In the genomic region with DNA sequence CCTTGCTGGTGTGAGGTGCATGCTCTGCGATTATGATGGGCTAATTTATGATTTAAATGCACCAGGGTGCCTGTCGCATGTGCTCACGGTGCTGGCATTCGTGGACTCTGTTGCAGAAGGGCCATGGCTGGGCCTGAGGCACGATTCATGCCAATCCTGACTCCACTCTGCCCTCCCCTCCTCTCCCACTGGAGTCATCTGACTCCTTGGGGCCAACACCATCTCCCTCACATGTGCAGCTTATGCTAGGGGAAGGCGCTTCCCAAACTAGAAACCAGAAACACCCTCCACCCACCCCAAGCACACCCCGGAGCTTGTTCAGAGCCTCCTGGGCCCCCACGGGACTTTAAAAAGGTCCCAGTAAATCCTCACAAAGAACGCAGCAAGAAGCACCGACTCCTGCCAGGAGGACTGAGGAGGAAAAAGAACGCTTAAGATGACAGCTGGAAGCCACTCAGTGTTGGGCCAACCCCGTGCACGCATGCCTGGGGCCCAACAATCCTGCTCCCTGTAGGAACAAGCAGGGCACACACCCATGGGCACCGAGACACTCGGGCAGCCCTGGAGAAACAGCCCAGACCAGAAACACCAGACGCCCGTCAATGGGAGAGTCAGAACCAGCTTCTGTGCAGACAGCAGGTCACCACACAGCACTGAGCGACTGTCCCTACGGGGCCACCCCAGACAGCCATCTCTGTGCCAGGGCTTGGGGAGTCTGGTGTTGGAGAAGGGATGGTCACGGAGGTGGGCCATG, we compare ENCODE assay signal across 15 cellular contexts. TPM values are rescaled to one million over a fixed set of nuclear protein-coding genes. Genes with fewer than 3 reads are reported as not detected.
DNase-seq lines count a peak whose midpoint lies in the region; ATAC-seq, FAIRE-seq and TF ChIP-seq lines count a peak whose summit lies in the region.
"Had no signal": no experiment of that assay in that cellular context is flagged by ENCODE, and none has a peak within 500 bp of the region (broad histone marks: within the 10 kb centered on the region; RNA-seq: fewer than 3 reads in every experiment).

No MANE protein-coding gene starts in this region.

- H2AFZ ChIP-seq in GM23248 (no peak overlapping the region), neuronal stem cell (ENCODE audit: low read length) (no peak overlapping the region)
- H2AFZ ChIP-seq: parathyroid adenoma had no signal

- no peak overlapping the region for H4K91ac ChIP-seq in neuronal stem cell (ENCODE audit: low read depth, low read length, poor library complexity)

- H2BK120ac ChIP-seq in neuronal stem cell (ENCODE audit: low read depth, low read length) = no peak overlapping the region

- no peak overlapping the region for H3K4ac ChIP-seq in neuronal stem cell (ENCODE audit: low read length)

- H3F3A ChIP-seq in GM23248 (ENCODE audit: insufficient read depth) = peaks cover 5% of the 10 kb centered on the region; the same call in 1 of the 2 replicates

- DNase-seq in A549 (ENCODE audit: low read depth in 1 of 2, low spot score in 1 of 2) (no peak), GM23248 (peak; percentile 30), endodermal cell (no peak), neuronal stem cell (ENCODE audit: low spot score) (no peak), amygdala (lab: John Stamatoyannopoulos, UW) (no peak)
- DNase-seq: MM.1S; spleen; stimulated activated naive CD4-positive, alpha-beta T cell treated with Interleukin-2 at 50 U/mL for 16 hours had no signal

- H3K36me3 Mint-ChIP-seq in endodermal cell (ENCODE audit: low read depth) = peaks cover 31% of the 10 kb centered on the region
- peaks cover 25% of the 10 kb centered on the region for H3K36me3 Mint-ChIP-seq in stimulated activated memory B cell treated with anti-CD40 and anti-IgM and Interleukin-4, amounts not matched to agents 10 μg/mL and 1 μg/mL and 100 μg/mL, for 72 hours

- H3K79me2 ChIP-seq in GM23248 (ENCODE audit: insufficient read depth) = peaks cover 34% of the 10 kb centered on the region
- H3K79me2 ChIP-seq: parathyroid adenoma had no signal

- H3K27me3 Mint-ChIP-seq in endodermal cell (ENCODE audit: insufficient read depth) = no peaks in the 10 kb centered on the region
- H3K27me3 Mint-ChIP-seq in stimulated activated memory B cell treated with anti-CD40 and anti-IgM and Interleukin-4, amounts not matched to agents 10 μg/mL and 1 μg/mL and 100 μg/mL, for 72 hours = no peaks in the 10 kb centered on the region
- H3K27me3 Mint-ChIP-seq: activated T-helper 17 cell treated with anti-CD3 and anti-CD28 coated beads, Interleukin-2, amount 50 U/mL, for 72 hours had no signal

- peak overlapping the region; percentile 72 for H3K27ac Mint-ChIP-seq in endodermal cell
- no peak overlapping the region for H3K27ac Mint-ChIP-seq in stimulated activated memory B cell treated with anti-CD40 and anti-IgM and Interleukin-4, amounts not matched to agents 10 μg/mL and 1 μg/mL and 100 μg/mL, for 72 hours
- H3K27ac Mint-ChIP-seq: activated CD8-positive, alpha-beta T cell treated with anti-CD3 and anti-CD28 coated beads, Interleukin-2, amount 10 ng/mL, durations not matched to agents 7 days and 5 days; activated T-helper 17 cell treated with anti-CD3 and anti-CD28 coated beads, Interleukin-2, amount 50 U/mL, for 72 hours had no signal

- TF ChIP-seq RAD21 in A549 (conservative IDR thresholded peaks at IDR 0.05 in 1 of 2, IDR thresholded peaks at IDR 0.05 in 1 of 2) = no peak

- no peak for TF ChIP-seq CTCF in A549 (IDR thresholded peaks at IDR 0.05)
- no peak for TF ChIP-seq CTCF in endodermal cell (conservative IDR thresholded peaks at IDR 0.05)

- TF ChIP-seq EP300 in A549 (IDR thresholded peaks at IDR 0.05) = no peak

- H2BK12ac ChIP-seq in neuronal stem cell (ENCODE audit: low read length) = no peak overlapping the region

- no peak overlapping the region for H2BK15ac ChIP-seq in neuronal stem cell (ENCODE audit: low read length)

- POLR2A ChIA-PET in A549 (lab: Yijun Ruan, JAX) = interaction anchor here (2.7 kb wide), 1 partner anchor 105 kb away, joined by 7 read pairs; a partner anchor contains a TSS

- no peak for FAIRE-seq in A549 (lab: Jason Lieb, UNC)
- FAIRE-seq: colon had no signal

- H3K9me3 Mint-ChIP-seq in endodermal cell = no peaks in the 10 kb centered on the region
- H3K9me3 Mint-ChIP-seq in stimulated activated memory B cell treated with anti-CD40 and anti-IgM and Interleukin-4, amounts not matched to agents 10 μg/mL and 1 μg/mL and 100 μg/mL, for 72 hours = no peaks in the 10 kb centered on the region
- H3K9me3 Mint-ChIP-seq: activated T-helper 17 cell treated with anti-CD3 and anti-CD28 coated beads, Interleukin-2, amount 50 U/mL, for 72 hours had no signal

- H3K4me2 ChIP-seq in A549 = no peak overlapping the region
- H3K4me2 ChIP-seq in GM23248 (ENCODE audit: unreplicated experiment) = no peak overlapping the region
- H3K4me2 ChIP-seq in neuronal stem cell (ENCODE audit: insufficient read depth, low read length, poor library complexity, severe bottlenecking) = no peak overlapping the region

- H3K4me3 Mint-ChIP-seq in endodermal cell = no peak overlapping the region
- H3K4me3 Mint-ChIP-seq in stimulated activated memory B cell treated with anti-CD40 and anti-IgM and Interleukin-4, amounts not matched to agents 10 μg/mL and 1 μg/mL and 100 μg/mL, for 72 hours = no peak overlapping the region
- H3K4me3 Mint-ChIP-seq: activated CD8-positive, alpha-beta T cell treated with anti-CD3 and anti-CD28 coated beads, Interleukin-2, amount 10 ng/mL, durations not matched to agents 7 days and 5 days; activated T-helper 17 cell treated with anti-CD3 and anti-CD28 coated beads, Interleukin-2, amount 50 U/mL, for 72 hours had no signal

- no peaks in the 10 kb centered on the region for H3K9me2 ChIP-seq in GM23248 (ENCODE audit: insufficient read depth)

- 82% methylated on average over 20 of the region's 20 CpGs for WGBS in A549 (ENCODE audit: missing lambda C conversion rate)
- WGBS in GM23248 (ENCODE audit: low coverage in 1 of 2, low lambda C conversion rate in 2 of 2, missing lambda C conversion rate in 2 of 2), 2 experiments = 42 to 45% methylated on average over 18 to 20 of the region's 20 CpGs
- 90 to 92% methylated on average over 15 to 20 of the region's 20 CpGs for whole genome bisulfite sequencing in endodermal cell (ENCODE audit: insufficient coverage in 1 of 2, insufficient read length in 1 of 2), 2 experiments
- WGBS in neuronal stem cell (ENCODE audit: extremely low coverage in 2 of 2, insufficient read length in 2 of 2, insufficient replicate concordance in 1 of 2), 2 donors = no CpG with 5 or more reads among the region's 20 CpGs

- H3K4me1 ChIP-seq in A549 = peaks cover 13% of the 10 kb centered on the region
- no peaks in the 10 kb centered on the region for H3K4me1 ChIP-seq in GM23248 (ENCODE audit: insufficient read depth)
- peaks cover 3% of the 10 kb centered on the region for H3K4me1 ChIP-seq in endodermal cell (ENCODE audit: control insufficient read depth, insufficient read depth, low read length)
- H3K4me1 ChIP-seq in neuronal stem cell (ENCODE audit: control insufficient read depth in 2 of 2, insufficient read depth in 1 of 2, low read depth in 1 of 2, low read length in 2 of 2) = peaks cover 0 to 3% of the 10 kb centered on the region in 2 donors
- H3K4me1 ChIP-seq: parathyroid adenoma had no signal

- no peak overlapping the region for H3K4me3 ChIP-seq in A549
- H3K4me3 ChIP-seq in GM23248 = no peak overlapping the region
- no peak overlapping the region for H3K4me3 ChIP-seq in endodermal cell (ENCODE audit: low read length)
- H3K4me3 ChIP-seq in neuronal stem cell (ENCODE audit: low read length in 2 of 2) = no peak overlapping the region
- H3K4me3 ChIP-seq: spleen had no signal

- H3K79me1 ChIP-seq in neuronal stem cell (ENCODE audit: low read depth, low read length) = peaks cover 4% of the 10 kb centered on the region

- CTCF ChIA-PET in A549 (lab: Yijun Ruan, JAX) = interaction anchor here (0.7 to 4.7 kb wide), 11 partner anchors 11 to 130 kb away, joined by 3 to 45 read pairs (median 5); a partner anchor contains a TSS

- H2BK5ac ChIP-seq in neuronal stem cell (ENCODE audit: low read length) = no peak overlapping the region

- H4K20me1 ChIP-seq in GM23248 (ENCODE audit: insufficient read depth) = 0 out of 2 replicates have a peak, but pooled peaks cover under 1% of the 10 kb centered on the region

- peak overlapping the region; percentile 16 for H3K23ac ChIP-seq in neuronal stem cell (ENCODE audit: low read depth, low read length, poor library complexity)

- ATAC-seq in A549 = peak; percentile 27 to 29; a peak in 5 of 6 replicates
- ATAC-seq in stimulated activated memory B cell treated with anti-CD40 and anti-IgM and Interleukin-4, amounts not matched to agents 10 μg/mL and 1 μg/mL and 100 μg/mL, for 72 hours = no peak
- no peak for ATAC-seq in GM21825 (IDR thresholded peaks at IDR 0.05; ENCODE audit: unreplicated experiment)
- no peak for ATAC-seq in HG03045 (IDR thresholded peaks at IDR 0.05; ENCODE audit: unreplicated experiment)

- H3K4me1 Mint-ChIP-seq in endodermal cell = peaks cover 7% of the 10 kb centered on the region
- no peaks in the 10 kb centered on the region for H3K4me1 Mint-ChIP-seq in stimulated activated memory B cell treated with anti-CD40 and anti-IgM and Interleukin-4, amounts not matched to agents 10 μg/mL and 1 μg/mL and 100 μg/mL, for 72 hours
- H3K4me1 Mint-ChIP-seq: activated T-helper 17 cell treated with anti-CD3 and anti-CD28 coated beads, Interleukin-2, amount 50 U/mL, for 72 hours had no signal

- in situ Hi-C loops in GM23248 (cut with MboI) = loop anchor here (25.0 kb wide), 1 partner anchor 442 kb away; no protein-coding TSS in a partner anchor

- no peaks in the 10 kb centered on the region for H3K27me3 ChIP-seq in GM23248 (replicated peaks; ENCODE audit: insufficient read depth)
- H3K27me3 ChIP-seq in endodermal cell (ENCODE audit: control insufficient read depth, insufficient read depth, low read length, poor library complexity, severe bottlenecking) = no peaks in the 10 kb centered on the region
- no peaks in the 10 kb centered on the region for H3K27me3 ChIP-seq in neuronal stem cell (ENCODE audit: control insufficient read depth in 3 of 3, insufficient read depth in 3 of 3, low read depth in 1 of 3, low read length in 3 of 3)
- H3K27me3 ChIP-seq: spleen had no signal

- no peak overlapping the region for H4K8ac ChIP-seq in neuronal stem cell (ENCODE audit: low read depth, low read length)

- H3K9me3 ChIP-seq in A549 (no peaks in the 10 kb centered on the region), GM23248 (ENCODE audit: low read depth) (no peaks in the 10 kb centered on the region), endodermal cell (ENCODE audit: control insufficient read depth, low read length) (no peaks in the 10 kb centered on the region), neuronal stem cell (replicated peaks in 1 of 2; ENCODE audit: control insufficient read depth in 2 of 2, insufficient read depth in 1 of 2, low read depth in 1 of 2, low read length in 2 of 2) (peaks cover 0 to 3% of the 10 kb centered on the region in 2 donors)
- H3K9me3 ChIP-seq: spleen had no signal

- H3K36me3 ChIP-seq in GM23248 (ENCODE audit: low read depth) = peaks cover 34% of the 10 kb centered on the region
- peaks cover 34% of the 10 kb centered on the region for H3K36me3 ChIP-seq in endodermal cell (ENCODE audit: control insufficient read depth, insufficient read depth, low read length)
- peaks cover 29 to 43% of the 10 kb centered on the region in 2 donors for H3K36me3 ChIP-seq in neuronal stem cell (replicated peaks in 1 of 2; ENCODE audit: control insufficient read depth in 2 of 2, insufficient read depth in 2 of 2, low read length in 2 of 2)

- no peak for TF ChIP-seq POLR2A in A549 (IDR thresholded peaks at IDR 0.05; ENCODE audit: low read length)

- no peak overlapping the region for H2AK5ac ChIP-seq in neuronal stem cell (ENCODE audit: low read depth, low read length)

- no peak overlapping the region for H3K18ac ChIP-seq in neuronal stem cell (ENCODE audit: low read length)

- H3K9ac ChIP-seq in GM23248 = no peak overlapping the region
- H3K9ac ChIP-seq in endodermal cell (ENCODE audit: extremely low read depth, low read length, poor library complexity, severe bottlenecking) = no peak overlapping the region
- no peak overlapping the region for H3K9ac ChIP-seq in neuronal stem cell (ENCODE audit: low read depth, low read length, poor library complexity)
- H3K9ac ChIP-seq: parathyroid adenoma had no signal

- H3K27ac ChIP-seq in A549 (peak overlapping the region; percentile 40 to 81; a peak in 4 of 6 replicates), GM23248 (no peak overlapping the region), endodermal cell (ENCODE audit: low read depth, low read length) (no peak overlapping the region), neuronal stem cell (replicated peaks; ENCODE audit: low read length) (no peak overlapping the region)
- H3K27ac ChIP-seq: parathyroid adenoma had no signal

- no peak overlapping the region for H3K14ac ChIP-seq in neuronal stem cell (ENCODE audit: low read length)

RNA-seq across cellular contexts. Expression of a gene that starts 14.2 kb away (rescaled TPM):
- polyA plus RNA-seq in A549 (2011; rRNA removed) = 61.0 and 68.3 TPM in 2 replicates
- 67.0 and 79.0 TPM in 2 replicates for polyA plus RNA-seq in A549 (2012; cell fraction: cytosol; rRNA removed)
- 29.3 and 35.6 TPM in 2 replicates for polyA plus RNA-seq in A549 (2012; cell fraction: nucleus; rRNA removed)
- polyA plus RNA-seq in A549 (2017; fragmentation: RNase III; extraction: RNeasy Plus Mini Kit Qiagen cat#74134 plus additional on column Dnase treatment) = 60.8 to 73.0 TPM (median 61.5 TPM) in 3 replicates
- 49.2 and 51.8 TPM in 2 replicates for polyA minus RNA-seq in A549 (2011; rRNA and poly(A)+ RNA removed)
- total RNA-seq in GM23248 (2014; rRNA removed; shearing (Covaris generic)) = 56.5 and 73.3 TPM in 2 replicates
- polyA plus RNA-seq in GM23248 (2016; fragmentation: Nextera tagmentation; extraction: Ambion mirVana) = 195 and 315 TPM in 2 replicates
- total RNA-seq in endodermal cell = 100 to 1,000 TPM; 130 to 152 TPM
- 158 TPM for polyA plus RNA-seq in endodermal cell (2013, experiment 1 of 2)
- polyA plus RNA-seq in endodermal cell (2013, experiment 2 of 2) = 139 TPM
- polyA plus RNA-seq in neuronal stem cell (2013, experiment 1 of 2) = 197 TPM
- polyA plus RNA-seq in neuronal stem cell (2013, experiment 2 of 2) = 198 TPM

RNA-seq across cellular contexts. Expression of a gene that starts 43.6 kb away (rescaled TPM):
- 2.5 TPM in 2 replicates for polyA plus RNA-seq in A549 (2011; rRNA removed)
- 2.8 and 3.8 TPM in 2 replicates for polyA plus RNA-seq in A549 (2012; cell fraction: cytosol; rRNA removed)
- polyA plus RNA-seq in A549 (2012; cell fraction: nucleus; rRNA removed) = 14.1 and 21.5 TPM in 2 replicates
- polyA plus RNA-seq in A549 (2017; fragmentation: RNase III; extraction: RNeasy Plus Mini Kit Qiagen cat#74134 plus additional on column Dnase treatment) = 8.4 to 11.2 TPM (median 11.1 TPM) in 3 replicates
- 2.9 and 4.4 TPM in 2 replicates for polyA minus RNA-seq in A549 (2011; rRNA and poly(A)+ RNA removed)
- 24.5 and 27.8 TPM in 2 replicates for total RNA-seq in GM23248 (2014; rRNA removed; shearing (Covaris generic))
- 8.1 and 8.2 TPM in 2 replicates for polyA plus RNA-seq in GM23248 (2016; fragmentation: Nextera tagmentation; extraction: Ambion mirVana)
- 10 to 100 TPM; 27.2 to 32.0 TPM for total RNA-seq in endodermal cell
- 18.7 TPM for polyA plus RNA-seq in endodermal cell (2013, experiment 1 of 2)
- polyA plus RNA-seq in endodermal cell (2013, experiment 2 of 2) = 19.2 TPM
- polyA plus RNA-seq in neuronal stem cell (2013, experiment 1 of 2) = 7.3 TPM
- 7.5 TPM for polyA plus RNA-seq in neuronal stem cell (2013, experiment 2 of 2)

Comparison
In these comparisons a context has a peak if more than half of its experiments do, and no peak if none do; other contexts are left out.
1. ATAC-seq: peak in A549 (2 of 2); none in stimulated activated memory B cell treated with anti-CD40 and anti-IgM and Interleukin-4, amounts not matched to agents 10 μg/mL and 1 μg/mL and 100 μg/mL, for 72 hours (single experiment), GM21825 (single experiment) and HG03045 (single experiment).
2. H3K27ac ChIP-seq: peak in A549 (2 of 2); none in GM23248 (single experiment), endodermal cell (single experiment) and neuronal stem cell (single experiment).